8 cellular contexts compared by ENCODE assay signal in genomic region chr2:233443511-233444183, GRCh38.
DNase-seq lines count a peak whose midpoint lies in the region; ATAC-seq and TF ChIP-seq lines count a peak whose summit lies in the region.

No MANE protein-coding gene starts in this region.

- CTCF ChIA-PET in Panc1 (lab: Charles Lee) = interaction anchor here (0.7 to 1.3 kb wide), 5 partner anchors 19 to 90 kb away, joined by 3 to 5 read pairs (median 3); no protein-coding TSS in a partner anchor

- peaks cover 2% of the 10 kb centered on the region for H3K36me3 Mint-ChIP-seq in IgD-negative memory B cell
- peaks cover 33% of the 10 kb centered on the region for H3K36me3 Mint-ChIP-seq in activated T-cell treated with anti-CD3 and anti-CD28 coated beads, Interleukin-2, amount 50 U/mL, for 4 hours (ENCODE audit: insufficient read depth)
- peaks cover 18% of the 10 kb centered on the region for H3K36me3 Mint-ChIP-seq in natural killer cell

- H3K27ac Mint-ChIP-seq in IgD-negative memory B cell = peak overlapping the region; percentile 9 to 92 (median 71)
- H3K27ac Mint-ChIP-seq in natural killer cell = peak overlapping the region; percentile 80 to 83

- 55 to 58% methylated on average over 18 of the region's 18 CpGs for WGBS in esophagus squamous epithelium, 2 donors

- intact Hi-C loops in Panc1 (cut with micrococcal nuclease; ENCODE audit: unreplicated experiment) (loop anchor here (2.0 to 10.0 kb wide), 3 partner anchors 39 to 161 kb away; partner anchors contain the start of gene DGKD), esophagus squamous epithelium (cut with DNase I) (loop anchor here (10.0 kb wide), 2 partner anchors 89 to 149 kb away; partner anchors contain the start of gene DGKD), natural killer cell (cut with micrococcal nuclease) (loop anchor here (1.0 to 5.0 kb wide), 5 partner anchors 39 to 837 kb away; no protein-coding TSS in a partner anchor)

- H3K4me1 Mint-ChIP-seq in IgD-negative memory B cell (peaks cover 6 to 17% (median 8%) of the 10 kb centered on the region in 3 donors), natural killer cell (peaks cover 37 to 46% of the 10 kb centered on the region in 2 donors)
- peaks cover 16% of the 10 kb centered on the region for H3K4me1 Mint-ChIP-seq in activated T-cell treated with anti-CD3 and anti-CD28 coated beads, Interleukin-2, amount 50 U/mL, for 4 hours (ENCODE audit: low read depth)

- no peak overlapping the region for H3K27ac ChIP-seq in Panc1 (ENCODE audit: low read length)
- no peak overlapping the region for H3K27ac ChIP-seq in esophagus squamous epithelium

- TF ChIP-seq POLR2A in esophagus squamous epithelium (IDR thresholded peaks at IDR 0.05) = no peak

- H3K4me1 ChIP-seq in Panc1 (ENCODE audit: control insufficient read depth, insufficient read depth, low read length) = peaks cover 11% of the 10 kb centered on the region
- H3K4me1 ChIP-seq in esophagus squamous epithelium = peaks cover 0 to 12% (median 0%) of the 10 kb centered on the region in 3 donors

- peak overlapping the region in 1 of 4 donors; percentile 33 for H3K4me3 Mint-ChIP-seq in IgD-negative memory B cell
- H3K4me3 Mint-ChIP-seq in activated T-cell treated with anti-CD3 and anti-CD28 coated beads, Interleukin-2, amount 50 U/mL, for 4 hours = no peak overlapping the region
- no peak overlapping the region for H3K4me3 Mint-ChIP-seq in natural killer cell

- peak; percentile 92 for DNase-seq in GM03348 (ENCODE audit: low spot score)
- no peak for DNase-seq in Panc1 (ENCODE audit: low read depth, low spot score)
- peak; percentile 82 for DNase-seq in activated T-cell treated with anti-CD3 and anti-CD28 coated beads, Interleukin-2, amount 50 U/mL, for 4 hours
- DNase-seq in esophagus squamous epithelium (lab: John Stamatoyannopoulos, UW) = no peak
- peak; percentile 73 for DNase-seq in natural killer cell
- DNase-seq in stimulated activated naive CD4-positive, alpha-beta T cell treated with Interleukin-2 at 50 U/mL for 16 hours (lab: John Stamatoyannopoulos, UW) = peak; percentile 75

- H3K9me3 ChIP-seq in Panc1 (ENCODE audit: control insufficient read depth, insufficient read depth, low read depth, low read length) (no peaks in the 10 kb centered on the region), esophagus squamous epithelium (no peaks in the 10 kb centered on the region)

- no peaks in the 10 kb centered on the region for H3K9me3 Mint-ChIP-seq in IgD-negative memory B cell
- no peaks in the 10 kb centered on the region for H3K9me3 Mint-ChIP-seq in activated T-cell treated with anti-CD3 and anti-CD28 coated beads, Interleukin-2, amount 50 U/mL, for 4 hours
- H3K9me3 Mint-ChIP-seq in natural killer cell = no peaks in the 10 kb centered on the region

- POLR2A ChIA-PET in Panc1 (lab: Charles Lee) = interaction anchor here (0.7 kb wide), 1 partner anchor 244 kb away, joined by 3 read pairs; no protein-coding TSS in a partner anchor

- peak; percentile 81 for ATAC-seq in Panc1
- peak; percentile 82 to 89 for ATAC-seq in activated T-cell treated with anti-CD3 and anti-CD28 coated beads, Interleukin-2, amount 50 U/mL, for 4 hours
- ATAC-seq in natural killer cell = peak; percentile 84 to 99 (median 93)
- no peak for ATAC-seq in HG03139 (IDR thresholded peaks at IDR 0.05; ENCODE audit: unreplicated experiment)

- peak; percentile 92 for TF ChIP-seq CTCF in Panc1 (IDR thresholded peaks at IDR 0.05)
- peak; percentile 69 to 92 (median 86) for TF ChIP-seq CTCF in esophagus squamous epithelium (IDR thresholded peaks at IDR 0.05)
- peak; percentile 90 for TF ChIP-seq CTCF in natural killer cell (IDR thresholded peaks at IDR 0.05)

- BruUV-seq in Panc1 (replicated peaks; lab: Mats Ljungman, UMichigan) = no TSS peak

- H3K27me3 Mint-ChIP-seq in IgD-negative memory B cell (no peaks in the 10 kb centered on the region), natural killer cell (ENCODE audit: low read depth in 2 of 2) (no peaks in the 10 kb centered on the region)
- H3K27me3 Mint-ChIP-seq in activated T-cell treated with anti-CD3 and anti-CD28 coated beads, Interleukin-2, amount 50 U/mL, for 4 hours (ENCODE audit: low read depth) = no peaks in the 10 kb centered on the region

- no peak overlapping the region for H3K4me3 ChIP-seq in Panc1 (ENCODE audit: low read depth in 2 of 2, low read length in 2 of 2)
- H3K4me3 ChIP-seq in esophagus squamous epithelium = no peak overlapping the region

- in situ Hi-C loops in Panc1 (cut with HindIII; ENCODE audit: low pct_unique_long_range_greater_than_20kb, low sequenced_read_pairs) = no loop called here

- peaks cover 10% of the 10 kb centered on the region for H3K36me3 ChIP-seq in Panc1 (ENCODE audit: control insufficient read depth, insufficient read depth, low read length)
- H3K36me3 ChIP-seq in esophagus squamous epithelium = peaks cover 0 to 75% (median 0%) of the 10 kb centered on the region in 3 donors

- H3K27me3 ChIP-seq in Panc1 (ENCODE audit: control insufficient read depth, insufficient read depth, low read length) (no peaks in the 10 kb centered on the region), esophagus squamous epithelium (no peaks in the 10 kb centered on the region)

Comparison
In these comparisons a context has a peak if more than half of its experiments do, and no peak if none do; other contexts are left out.
1. DNase-seq: peak in GM03348 (single experiment), activated T-cell treated with anti-CD3 and anti-CD28 coated beads, Interleukin-2, amount 50 U/mL, for 4 hours (single experiment), natural killer cell (single experiment) and stimulated activated naive CD4-positive, alpha-beta T cell treated with Interleukin-2 at 50 U/mL for 16 hours (single experiment); none in Panc1 (single experiment) and esophagus squamous epithelium (single experiment).
2. Peak in every context shown above with its lines, with median percentiles within 50 percentile points of each other: CTCF ChIP-seq.